In the genomic region with DNA sequence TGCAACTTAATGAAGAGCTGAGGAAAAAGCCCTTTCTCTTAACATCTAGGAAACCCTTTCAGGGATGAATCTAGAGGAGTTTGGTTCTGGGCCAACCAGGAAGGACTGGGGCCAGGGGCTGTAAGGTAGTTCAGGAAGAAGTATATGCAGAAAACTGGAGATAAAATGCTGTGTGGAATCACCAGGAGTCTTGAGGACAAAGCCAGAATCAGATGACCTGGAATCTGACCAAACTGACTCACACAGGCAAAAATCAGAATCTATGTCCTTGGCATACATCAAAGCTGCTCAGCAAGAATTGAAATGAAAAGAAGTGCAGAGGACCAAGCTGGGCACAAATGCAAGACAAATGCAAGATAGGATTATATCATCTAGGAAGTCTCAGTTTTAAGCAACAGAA, we compare ENCODE assay signal across 17 cellular contexts. TPM values are rescaled to one million over a fixed set of nuclear protein-coding genes. Genes with fewer than 3 reads are reported as not detected.
DNase-seq lines count a peak whose midpoint lies in the region; ATAC-seq and TF ChIP-seq lines count a peak whose summit lies in the region.
"Had no signal": no experiment of that assay in that cellular context is flagged by ENCODE, and none has a peak within 500 bp of the region (broad histone marks: within the 10 kb centered on the region; RNA-seq: fewer than 3 reads in every experiment).

No MANE protein-coding gene starts in this region.

- peaks cover 3% of the 10 kb centered on the region for H3K4me1 ChIP-seq in foreskin keratinocyte
- peaks cover 1% of the 10 kb centered on the region for H3K4me1 ChIP-seq in ovary (ENCODE audit: insufficient read depth)
- peaks cover 0 to 14% (median 6%) of the 10 kb centered on the region in 4 donors for H3K4me1 ChIP-seq in stomach

- H3K9me3 ChIP-seq in ovary (no peaks in the 10 kb centered on the region), stomach (no peaks in the 10 kb centered on the region)
- H3K9me3 ChIP-seq: lower lobe of right lung had no signal

- no peaks in the 10 kb centered on the region for H3K36me3 ChIP-seq in ovary
- no peaks in the 10 kb centered on the region for H3K36me3 ChIP-seq in stomach
- H3K36me3 ChIP-seq: lower lobe of right lung had no signal

- TF ChIP-seq EP300 in ovary (IDR thresholded peaks at IDR 0.05): no peak
- no peak for TF ChIP-seq EP300 in stomach (IDR thresholded peaks at IDR 0.05)

- H3K27me3 ChIP-seq in foreskin keratinocyte: no peaks in the 10 kb centered on the region
- no peaks in the 10 kb centered on the region for H3K27me3 ChIP-seq in ovary
- H3K27me3 ChIP-seq in stomach: no peaks in the 10 kb centered on the region
- H3K27me3 ChIP-seq: dorsolateral prefrontal cortex had no signal

- no peak for TF ChIP-seq POLR2A in ovary (IDR thresholded peaks at IDR 0.05)
- no peak for TF ChIP-seq POLR2A in stomach (IDR thresholded peaks at IDR 0.05)

- H3K27ac ChIP-seq in foreskin keratinocyte: no peak overlapping the region
- no peak overlapping the region for H3K27ac ChIP-seq in ovary
- no peak overlapping the region for H3K27ac ChIP-seq in stomach
- H3K27ac ChIP-seq: dorsolateral prefrontal cortex, lower lobe of right lung had no signal

- in situ Hi-C loops in astrocyte of the spinal cord (cut with HindIII; ENCODE audit: low sequenced_read_pairs): no loop called here

- H3K4me3 ChIP-seq in astrocyte of the spinal cord (ENCODE audit: low read depth, low read length) (no peak overlapping the region), ovary (no peak overlapping the region), stomach (no peak overlapping the region)
- H3K4me3 ChIP-seq: dorsolateral prefrontal cortex, lower lobe of right lung had no signal

- ATAC-seq in foreskin keratinocyte: peak; percentile 32
- ATAC-seq in GM21447 (IDR thresholded peaks at IDR 0.05; ENCODE audit: unreplicated experiment): no peak
- ATAC-seq: activated T-helper 17 cell treated with anti-CD3 and anti-CD28 coated beads, Interleukin-2, amount 50 U/mL, for 72 hours; lower lobe of right lung; naive thymus-derived CD8-positive, alpha-beta T cell; T-cell had no signal

- TF ChIP-seq CTCF in astrocyte of the spinal cord (IDR thresholded peaks at IDR 0.05; ENCODE audit: low read depth, low read length) (no peak), foreskin keratinocyte (conservative IDR thresholded peaks at IDR 0.05) (no peak), ovary (IDR thresholded peaks at IDR 0.05) (no peak), stomach (IDR thresholded peaks at IDR 0.05) (no peak)

- intact Hi-C loops in ovary (cut with DNase I): no loop called here
- intact Hi-C loops in stomach (cut with DNase I; ENCODE audit: low total_unique reads): no loop called here

- DNase-seq in AG08395 (ENCODE audit: low spot score) (peak; percentile 17), HT1080 (ENCODE audit: low read depth) (peak; percentile 67), astrocyte of the spinal cord (ENCODE audit: low read depth, low spot score) (peak; percentile 29), foreskin keratinocyte (no peak), kidney glomerular epithelial cell (lab: John Stamatoyannopoulos, UW) (no peak), ovary (no peak), stomach (no peak)
- DNase-seq: amygdala; lower lobe of right lung; naive thymus-derived CD8-positive, alpha-beta T cell; NCI-H187; NCI-H82; stimulated activated CD4-positive, alpha-beta T cell treated with anti-CD3 and anti-CD28 coated beads, Interleukin-15, amount 100 ng/mL, for 24 hours; T-cell had no signal

RNA-seq across cellular contexts. Expression of a gene that starts 59.4 kb away (rescaled TPM):
- 56.9 and 84.4 TPM in 2 replicates for total RNA-seq in HT1080 (2014; rRNA removed; shearing (Covaris generic))
- polyA plus RNA-seq in HT1080 (2015; cell fraction: cytosol; rRNA removed): 84.1 and 99.0 TPM in 2 replicates
- polyA plus RNA-seq in HT1080 (2015; cell fraction: nucleus; rRNA removed): 152 and 203 TPM in 2 replicates
- 82.3 and 88.6 TPM in 2 replicates for total RNA-seq in foreskin keratinocyte
- 36.2 and 47.5 TPM in 2 replicates for polyA plus RNA-seq in foreskin keratinocyte
- 10 to 100 TPM; 37.6 to 63.9 (median 53.0) TPM for total RNA-seq in ovary
- polyA plus RNA-seq in ovary: 10 to 100 TPM; 27.3 to 88.4 TPM
- total RNA-seq in stomach: 100 to 1,000 TPM in 1 of 5 donors, 10 to 100 TPM in 4; 20.5 to 114 (median 44.2) TPM
- polyA plus RNA-seq in stomach: 10 to 100 TPM; 10.5 to 22.2 (median 13.9) TPM

Comparison
In these comparisons a context has a peak if more than half of its experiments do, and no peak if none do; other contexts are left out.
1. DNase-seq: peak in AG08395 (single experiment), HT1080 (single experiment) and astrocyte of the spinal cord (single experiment); none in foreskin keratinocyte (0 of 2), kidney glomerular epithelial cell (single experiment), ovary (0 of 5) and stomach (single experiment).